In the genomic region with DNA sequence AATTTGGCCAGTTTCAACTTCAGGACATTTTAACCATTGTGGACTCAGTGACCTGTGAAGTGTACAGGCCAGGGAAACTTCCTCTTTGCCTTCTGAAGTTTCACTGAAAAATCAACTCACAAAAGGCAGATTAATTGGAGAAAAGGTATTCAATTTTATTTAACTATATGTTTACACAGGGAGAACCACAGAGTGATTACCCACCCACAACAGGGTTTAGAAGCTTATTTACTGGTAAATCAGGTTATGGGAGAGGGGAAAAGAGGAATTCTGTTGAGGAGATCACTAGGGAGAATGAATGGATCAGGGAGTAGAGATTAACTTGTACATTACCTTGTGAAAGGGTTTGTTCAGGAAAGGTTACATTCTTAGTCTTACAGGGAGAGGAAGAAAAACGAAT, we compare ENCODE assay signal across 16 cellular contexts. TPM values are rescaled to one million over a fixed set of nuclear protein-coding genes. Genes with fewer than 3 reads are reported as not detected.
DNase-seq lines count a peak whose midpoint lies in the region; ATAC-seq and TF ChIP-seq lines count a peak whose summit lies in the region.
"Had no signal": no experiment of that assay in that cellular context is flagged by ENCODE, and none has a peak within 500 bp of the region (broad histone marks: within the 10 kb centered on the region; RNA-seq: fewer than 3 reads in every experiment).

No MANE protein-coding gene starts in this region.

- CTCF ChIA-PET in Caco-2 (lab: Charles Lee) (no interaction called here), PC-3 (lab: Charles Lee) (no interaction called here)

- TF ChIP-seq CTCF in Caco-2 (IDR thresholded peaks at IDR 0.05; ENCODE audit: insufficient read depth in 1 of 2, low read depth in 1 of 2, low read length in 1 of 2, severe bottlenecking in 1 of 2, unreplicated experiment in 1 of 2) (no peak), PC-3 (conservative IDR thresholded peaks at IDR 0.05; ENCODE audit: low read depth, low read length) (no peak), endodermal cell (conservative IDR thresholded peaks at IDR 0.05) (no peak)

- peaks cover 9% of the 10 kb centered on the region; the same call in 1 of the 2 replicates for H3K9me3 ChIP-seq in Caco-2
- no peaks in the 10 kb centered on the region for H3K9me3 ChIP-seq in PC-3 (ENCODE audit: low read length)
- peaks cover 36% of the 10 kb centered on the region for H3K9me3 ChIP-seq in endodermal cell (ENCODE audit: control insufficient read depth, low read length)
- H3K9me3 ChIP-seq: BE2C had no signal

- H3K36me3 Mint-ChIP-seq in Caco-2 (ENCODE audit: insufficient read depth, unreplicated experiment) (no peaks in the 10 kb centered on the region), endodermal cell (ENCODE audit: low read depth) (peaks cover 12% of the 10 kb centered on the region)
- H3K36me3 Mint-ChIP-seq: CD4-positive, alpha-beta memory T cell had no signal

- no peak overlapping the region for H3K4me3 Mint-ChIP-seq in Caco-2 (ENCODE audit: unreplicated experiment)
- no peak overlapping the region for H3K4me3 Mint-ChIP-seq in endodermal cell
- H3K4me3 Mint-ChIP-seq: CD4-positive, alpha-beta memory T cell had no signal

- H4K20me1 ChIP-seq in PC-3 (ENCODE audit: low read length) = no peaks in the 10 kb centered on the region

- peak overlapping the region; percentile 26; the same call in 1 of the 2 replicates for H3K4me2 ChIP-seq in PC-3 (ENCODE audit: low read length)

- H3K9me3 Mint-ChIP-seq in Caco-2 (ENCODE audit: unreplicated experiment) (peaks cover 53% of the 10 kb centered on the region), endodermal cell (peaks cover 45% of the 10 kb centered on the region)

- H3K9ac ChIP-seq in PC-3 (ENCODE audit: low read length) (peak overlapping the region; percentile 39), endodermal cell (ENCODE audit: extremely low read depth, low read length, poor library complexity, severe bottlenecking) (no peak overlapping the region)

- no peaks in the 10 kb centered on the region for H3K27me3 Mint-ChIP-seq in Caco-2 (ENCODE audit: insufficient read depth, unreplicated experiment)
- no peaks in the 10 kb centered on the region for H3K27me3 Mint-ChIP-seq in endodermal cell (ENCODE audit: insufficient read depth)

- ATAC-seq in PC-3 = peak; percentile 57

- intact Hi-C loops in Caco-2 (cut with micrococcal nuclease; ENCODE audit: unreplicated experiment) = no loop called here
- intact Hi-C loops in PC-3 (cut with micrococcal nuclease) = loop anchor here (1.0 kb wide), 1 partner anchor 18 kb away; no protein-coding TSS in a partner anchor

- no peaks in the 10 kb centered on the region for H3F3A ChIP-seq in PC-3 (ENCODE audit: low read length, unreplicated experiment)

- H3K27me3 ChIP-seq in Caco-2 (replicated peaks; ENCODE audit: control insufficient read depth, insufficient read depth, low read length) (no peaks in the 10 kb centered on the region), PC-3 (ENCODE audit: low read length) (no peaks in the 10 kb centered on the region), endodermal cell (ENCODE audit: control insufficient read depth, insufficient read depth, low read length, poor library complexity, severe bottlenecking) (no peaks in the 10 kb centered on the region), H7 (ENCODE audit: control insufficient read depth, insufficient read depth, low read length) (no peaks in the 10 kb centered on the region)
- H3K27me3 ChIP-seq: BE2C had no signal

- no peak overlapping the region for H2AFZ ChIP-seq in PC-3 (ENCODE audit: low read length)

- H3K79me2 ChIP-seq in PC-3 (ENCODE audit: low read length) = no peaks in the 10 kb centered on the region

- DNase-seq in Caco-2 = no peak
- no peak for DNase-seq in PC-3
- DNase-seq in endodermal cell = no peak
- peak; percentile 36 for DNase-seq in renal cortical epithelial cell (ENCODE audit: low read depth)
- DNase-seq in H7 = no peak
- DNase-seq in NCI-H2029 (lab: John Stamatoyannopoulos, UW) = no peak
- DNase-seq in NCI-H2227 treated with DMSO at 0.1 percent for 48 hours (lab: John Stamatoyannopoulos, UW) = no peak
- DNase-seq: ACHN; BE2C; CD4-positive, alpha-beta memory T cell; DMS153; DMS79 treated with DMSO at 0.1 percent for 48 hours had no signal

- no peaks in the 10 kb centered on the region for H3K9me2 ChIP-seq in PC-3 (replicated peaks; ENCODE audit: low read length)

- H3K4me3 ChIP-seq in Caco-2 (ENCODE audit: low read depth, low read length) (no peak overlapping the region), PC-3 (ENCODE audit: low read length) (no peak overlapping the region), endodermal cell (ENCODE audit: low read length) (peak overlapping the region; percentile 50), H7 (ENCODE audit: insufficient read depth, low read depth, low read length) (no peak overlapping the region)

- peak overlapping the region; percentile 36 for H3K27ac Mint-ChIP-seq in Caco-2 (ENCODE audit: unreplicated experiment)
- H3K27ac Mint-ChIP-seq in endodermal cell = no peak overlapping the region
- H3K27ac Mint-ChIP-seq: CD4-positive, alpha-beta memory T cell had no signal

- POLR2A ChIA-PET in Caco-2 (lab: Charles Lee) (no interaction called here), PC-3 (lab: Charles Lee; ENCODE audit: unreplicated experiment) (interaction anchor here (0.6 kb wide), 1 partner anchor 15 kb away, joined by 3 read pairs; no protein-coding TSS in a partner anchor)

- no peaks in the 10 kb centered on the region for H3K4me1 ChIP-seq in Caco-2
- peaks cover 40% of the 10 kb centered on the region for H3K4me1 ChIP-seq in PC-3 (ENCODE audit: insufficient read depth, low read length)
- H3K4me1 ChIP-seq in endodermal cell (ENCODE audit: control insufficient read depth, insufficient read depth, low read length) = no peaks in the 10 kb centered on the region

- WGBS in endodermal cell (ENCODE audit: insufficient coverage in 1 of 2, insufficient read length in 1 of 2), 2 experiments = 86% methylated on average over 1 of the region's 1 CpG; no CpG with 5 or more reads in 1 of the 2 experiments

- BruUV-seq in Caco-2 (replicated peaks; lab: Mats Ljungman, UMichigan) (no TSS peak), PC-3 (replicated peaks; lab: Mats Ljungman, UMichigan) (no TSS peak)

- H3K27ac ChIP-seq in PC-3 (ENCODE audit: low read length) (peak overlapping the region; percentile 87), endodermal cell (ENCODE audit: low read depth, low read length) (no peak overlapping the region)
- H3K27ac ChIP-seq: C4-2B, HL-60 had no signal

- H3K36me3 ChIP-seq in Caco-2 (ENCODE audit: control insufficient read depth, insufficient read depth, low read length) (no peaks in the 10 kb centered on the region), PC-3 (ENCODE audit: low read depth, low read length) (no peaks in the 10 kb centered on the region), endodermal cell (ENCODE audit: control insufficient read depth, insufficient read depth, low read length) (no peaks in the 10 kb centered on the region), H7 (replicated peaks; ENCODE audit: control insufficient read depth, insufficient read depth, low read length) (no peaks in the 10 kb centered on the region)
- H3K36me3 ChIP-seq: BE2C had no signal

- H3K4me1 Mint-ChIP-seq in Caco-2 (ENCODE audit: low read depth, unreplicated experiment) = no peaks in the 10 kb centered on the region
- no peaks in the 10 kb centered on the region for H3K4me1 Mint-ChIP-seq in endodermal cell
- H3K4me1 Mint-ChIP-seq: CD4-positive, alpha-beta memory T cell had no signal

RNA-seq across cellular contexts. Expression of a gene that starts 1.7 kb away (rescaled TPM):
- total RNA-seq in Caco-2 (2022) (2.2 and 2.3 TPM in 2 replicates), PC-3 (2014; rRNA removed) (not detected in 2 replicates), endodermal cell (not detected), renal cortical epithelial cell (not detected in 2 replicates)
- 0.28 TPM for polyA plus RNA-seq in endodermal cell (2013, experiment 1 of 2)
- 0.25 TPM for polyA plus RNA-seq in endodermal cell (2013, experiment 2 of 2)
- not detected in 2 replicates for total RNA-seq in H7 (2014; rRNA removed; shearing (Covaris generic))
- total RNA-seq: A172; CD4-positive, alpha-beta memory T cell; H4 had no signal
- polyA plus RNA-seq: CD4-positive, alpha-beta memory T cell had no signal
